ENCODE assay signal across 7 cellular contexts in the genomic region with DNA sequence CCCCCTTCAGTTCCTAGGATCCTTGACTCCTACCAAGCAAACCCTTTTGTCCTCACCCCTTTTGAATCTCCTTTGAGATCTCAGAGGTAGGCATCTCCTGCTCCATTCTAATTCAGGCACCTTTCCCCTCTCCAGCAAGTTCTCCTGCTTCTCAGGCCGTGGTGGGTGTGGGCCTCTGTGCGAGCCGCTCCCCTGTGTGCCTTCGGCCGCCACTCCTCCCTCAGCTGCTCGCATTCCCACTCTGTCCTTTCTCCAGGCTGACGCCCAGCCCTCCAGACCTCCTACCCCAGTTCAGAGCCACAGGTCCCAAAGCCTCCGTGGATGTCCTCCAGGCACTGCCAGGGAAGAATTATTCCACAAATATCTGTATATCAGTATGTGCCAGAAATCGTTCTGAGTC.
"Had no signal": no experiment of that assay in that cellular context is flagged by ENCODE, and none has a peak within 500 bp of the region (broad histone marks: within the 10 kb centered on the region; RNA-seq: fewer than 3 reads in every experiment).

No MANE protein-coding gene starts in this region.

- ATAC-seq: HepG2, K562 had no signal

- H3K4me1 Mint-ChIP-seq: IgD-negative memory B cell had no signal

- DNase-seq: IMR-90, KBM-7, KG1 had no signal

- H3K27ac Mint-ChIP-seq: IgD-negative memory B cell had no signal

- H3K27ac ChIP-seq: HL-60 had no signal

- H3K4me3 ChIP-seq: K562 had no signal
